8 cellular contexts compared by ENCODE assay signal in the genomic region with DNA sequence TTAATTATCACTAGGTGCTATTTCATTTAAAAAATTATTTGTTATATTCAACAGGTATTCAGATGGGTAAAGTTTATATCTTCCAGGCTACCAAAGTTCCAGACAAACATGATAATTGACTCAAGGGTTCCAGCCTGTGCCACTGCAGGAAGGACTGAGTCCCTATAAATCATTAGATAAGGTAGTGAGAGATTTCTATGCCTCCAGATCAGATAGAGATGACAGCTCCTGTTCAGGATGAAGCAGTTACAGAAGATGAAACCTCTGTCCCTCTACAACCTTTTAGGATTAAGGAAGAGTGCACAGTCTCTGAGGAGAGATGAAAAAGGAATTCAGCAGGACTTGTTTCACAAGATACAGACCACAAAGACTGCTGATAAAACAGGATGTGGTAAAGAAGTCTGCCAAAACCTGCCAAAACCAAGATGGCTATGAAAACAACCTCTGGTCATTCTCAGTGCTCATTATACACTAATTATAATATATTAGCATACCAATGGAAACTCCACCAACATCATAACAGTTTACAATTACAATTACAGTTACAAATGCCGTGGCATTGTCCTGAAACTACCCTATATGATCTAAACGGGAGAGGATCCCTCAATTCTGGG.
DNase-seq lines count a peak whose midpoint lies in the region; ATAC-seq, FAIRE-seq and TF ChIP-seq lines count a peak whose summit lies in the region.

No MANE protein-coding gene starts in this region.

- no peak for FAIRE-seq in H54 (lab: Jason Lieb, UNC)

- no peaks in the 10 kb centered on the region for H4K20me1 ChIP-seq in fibroblast of lung (ENCODE audit: control insufficient read depth, extremely low read depth, insufficient read depth, low read length)

- peak; percentile 71 for ATAC-seq in CD8-positive, alpha-beta T cell
- ATAC-seq in GM21528 (IDR thresholded peaks at IDR 0.05; ENCODE audit: low FRiP score, unreplicated experiment), result peak; percentile 67

- H3K9ac ChIP-seq in fibroblast of lung (ENCODE audit: insufficient read depth, low read length), result no peak overlapping the region

- H2AFZ ChIP-seq in fibroblast of lung (ENCODE audit: low read length), result no peak overlapping the region

- no peaks in the 10 kb centered on the region for H3K36me3 ChIP-seq in CD8-positive, alpha-beta T cell (ENCODE audit: insufficient read depth, low read length)
- no peaks in the 10 kb centered on the region for H3K36me3 ChIP-seq in fibroblast of lung (ENCODE audit: control insufficient read depth, insufficient read depth, low read length)

- TF ChIP-seq CTCF in CD8-positive, alpha-beta T cell (IDR thresholded peaks at IDR 0.05), result no peak
- TF ChIP-seq CTCF in fibroblast of lung (conservative IDR thresholded peaks at IDR 0.05 in 1 of 2, IDR thresholded peaks at IDR 0.05 in 1 of 2; ENCODE audit: low read depth in 1 of 2, low read length in 2 of 2), result no peak

- no peak overlapping the region for H3K27ac ChIP-seq in CD8-positive, alpha-beta T cell (ENCODE audit: low read depth, low read length)
- H3K27ac ChIP-seq in fibroblast of lung (ENCODE audit: insufficient read depth, low read length), result no peak overlapping the region

- no peaks in the 10 kb centered on the region for H3K36me3 Mint-ChIP-seq in CD8-positive, alpha-beta T cell

- CTCF ChIA-PET in CD8-positive, alpha-beta T cell (lab: Charles Lee), result interaction anchor here (2.4 kb wide), 1 partner anchor 11 kb away, joined by 8 read pairs; no protein-coding TSS in a partner anchor

- no peaks in the 10 kb centered on the region for H3K9me3 ChIP-seq in CD8-positive, alpha-beta T cell (ENCODE audit: low read length)
- no peaks in the 10 kb centered on the region for H3K9me3 ChIP-seq in fibroblast of lung (ENCODE audit: control insufficient read depth, insufficient read depth, low read depth, low read length)

- peak overlapping the region; percentile 63 for H3K4me3 Mint-ChIP-seq in CD8-positive, alpha-beta T cell

- no peaks in the 10 kb centered on the region for H3K79me2 ChIP-seq in fibroblast of lung (ENCODE audit: control insufficient read depth, insufficient read depth, low read length)

- DNase-seq in CD8-positive, alpha-beta T cell, result no peak
- DNase-seq in NOMO-1 treated with DMSO at 0.1 percent for 48 hours (lab: John Stamatoyannopoulos, UW; ENCODE audit: unreplicated experiment), result peak; percentile 11
- DNase-seq in fibroblast of lung (ENCODE audit: low read depth in 2 of 2), result peak; percentile 74 to 96
- no peak for DNase-seq in posterior vena cava (ENCODE audit: low spot score)
- DNase-seq in putamen (ENCODE audit: low spot score), result no peak
- no peak for DNase-seq in H54 (ENCODE audit: insufficient read length, low spot score)
- no peak for DNase-seq in iPS-NIHi11 (ENCODE audit: low spot score)

- H3K4me2 ChIP-seq in fibroblast of lung (ENCODE audit: extremely low read depth, insufficient read depth, low read length), result no peak overlapping the region

- H3K4me1 Mint-ChIP-seq in CD8-positive, alpha-beta T cell (ENCODE audit: low read depth), result peaks cover 40% of the 10 kb centered on the region

- H3K4me3 ChIP-seq in CD8-positive, alpha-beta T cell (ENCODE audit: low read depth, low read length), result no peak overlapping the region
- peak overlapping the region in 2 of 4 experiments; percentile 8 to 16 for H3K4me3 ChIP-seq in fibroblast of lung (replicated peaks in 1 of 4; ENCODE audit: control extremely low read depth in 1 of 4, insufficient read depth in 1 of 4, low read depth in 3 of 4, low read length in 4 of 4)

- TF ChIP-seq POLR2A in H54 (IDR thresholded peaks at IDR 0.05; ENCODE audit: low read depth, low read length), result no peak

- H3K4me1 ChIP-seq in CD8-positive, alpha-beta T cell (ENCODE audit: insufficient read depth, low read length), result peaks cover 30% of the 10 kb centered on the region
- no peaks in the 10 kb centered on the region for H3K4me1 ChIP-seq in fibroblast of lung (ENCODE audit: control insufficient read depth, extremely low read depth, insufficient read depth, low read length)

- H3K27me3 Mint-ChIP-seq in CD8-positive, alpha-beta T cell (ENCODE audit: low read depth), result no peaks in the 10 kb centered on the region

- intact Hi-C loops in CD8-positive, alpha-beta T cell (cut with DNase I, micrococcal nuclease), result no loop called here
- intact Hi-C loops in posterior vena cava (cut with DNase I), result no loop called here

- H3K9me3 Mint-ChIP-seq in CD8-positive, alpha-beta T cell, result no peaks in the 10 kb centered on the region

- POLR2A ChIA-PET in CD8-positive, alpha-beta T cell (lab: Charles Lee), result no interaction called here

- no peaks in the 10 kb centered on the region for H3K27me3 ChIP-seq in CD8-positive, alpha-beta T cell (ENCODE audit: insufficient read depth, low read length)
- no peaks in the 10 kb centered on the region for H3K27me3 ChIP-seq in fibroblast of lung (ENCODE audit: control insufficient read depth, insufficient read depth, low read length)

- peak overlapping the region; percentile 78 for H3K27ac Mint-ChIP-seq in CD8-positive, alpha-beta T cell

Comparison
In these comparisons a context has a peak if more than half of its experiments do, and no peak if none do; other contexts are left out.
1. DNase-seq: peak in NOMO-1 treated with DMSO at 0.1 percent for 48 hours (single experiment) and fibroblast of lung (2 of 2); none in CD8-positive, alpha-beta T cell (0 of 7), posterior vena cava (single experiment), putamen (single experiment), H54 (single experiment) and iPS-NIHi11 (single experiment).